ENCODE assay signal across 8 cellular contexts in the genomic region with DNA sequence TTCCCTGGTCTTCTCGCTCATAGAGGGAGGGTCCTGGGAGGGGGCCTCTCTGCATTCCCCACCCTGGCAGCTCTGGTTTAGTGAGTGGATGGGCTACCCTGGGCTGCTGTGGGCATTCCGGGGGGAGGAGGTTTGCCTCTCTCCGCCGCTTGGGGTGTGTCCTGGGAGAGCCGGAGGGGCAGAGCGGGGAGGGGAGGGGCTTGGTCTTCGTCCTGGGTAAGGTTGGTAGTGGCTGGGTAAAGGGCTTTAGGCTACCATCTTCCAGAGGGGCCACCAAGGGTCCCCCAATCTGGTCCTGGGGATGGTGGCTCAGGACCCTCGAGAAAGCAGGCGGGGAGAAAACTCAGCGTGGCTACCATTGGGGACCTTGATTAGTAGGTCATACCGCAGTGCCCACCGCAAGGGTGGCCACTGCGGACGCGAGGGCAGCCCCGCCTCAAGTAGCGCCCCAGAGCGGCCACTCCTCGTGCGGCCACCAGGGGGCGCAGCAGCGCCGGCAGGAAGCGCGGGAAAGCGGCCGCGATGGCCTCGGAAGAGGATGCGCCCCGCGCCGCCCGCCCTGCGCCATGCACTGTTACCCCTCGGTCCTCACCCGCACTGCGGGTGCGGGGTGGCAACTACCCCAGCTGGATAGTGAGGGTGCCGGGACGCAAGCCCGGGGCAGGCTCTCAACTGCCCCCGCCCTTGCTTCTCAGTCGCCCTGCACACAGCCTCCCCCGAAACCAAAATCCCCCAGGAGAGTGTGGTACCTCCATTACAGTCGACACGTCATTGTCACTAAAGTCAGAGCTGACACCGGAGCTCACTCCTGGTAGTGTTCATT. TPM values are rescaled to one million over a fixed set of nuclear protein-coding genes. Genes with fewer than 3 reads are reported as not detected.
DNase-seq lines count a peak whose midpoint lies in the region; ATAC-seq and TF ChIP-seq lines count a peak whose summit lies in the region.

No MANE protein-coding gene starts in this region.

- H3K27me3 ChIP-seq in Peyer's patch (no peaks in the 10 kb centered on the region), parathyroid adenoma (ENCODE audit: control insufficient read depth, insufficient read depth, low read length) (no peaks in the 10 kb centered on the region)

- H3K4me1 Mint-ChIP-seq in activated T-helper 17 cell treated with anti-CD3 and anti-CD28 coated beads, Interleukin-2, amount 50 U/mL, for 72 hours: no peaks in the 10 kb centered on the region
- peaks cover 9% of the 10 kb centered on the region for H3K4me1 Mint-ChIP-seq in type B pancreatic cell (ENCODE audit: unreplicated experiment)

- H3K9ac ChIP-seq in parathyroid adenoma: no peak overlapping the region

- H3K4me1 ChIP-seq in Peyer's patch (peaks cover 0 to 13% (median 3%) of the 10 kb centered on the region in 4 donors), parathyroid adenoma (no peaks in the 10 kb centered on the region)

- no peaks in the 10 kb centered on the region for H3K9me3 ChIP-seq in Peyer's patch
- H3K9me3 ChIP-seq in parathyroid adenoma (ENCODE audit: control insufficient read depth, low read length): no peaks in the 10 kb centered on the region

- no peaks in the 10 kb centered on the region for H3K36me3 Mint-ChIP-seq in activated T-helper 17 cell treated with anti-CD3 and anti-CD28 coated beads, Interleukin-2, amount 50 U/mL, for 72 hours (ENCODE audit: low read depth)
- no peaks in the 10 kb centered on the region for H3K36me3 Mint-ChIP-seq in type B pancreatic cell

- ATAC-seq in activated T-helper 17 cell treated with anti-CD3 and anti-CD28 coated beads, Interleukin-2, amount 50 U/mL, for 72 hours (replicated peaks): peak; percentile 88
- ATAC-seq in GM18519 (IDR thresholded peaks at IDR 0.05; ENCODE audit: low FRiP score, unreplicated experiment): no peak

- H3K36me3 ChIP-seq in Peyer's patch: no peaks in the 10 kb centered on the region
- H3K36me3 ChIP-seq in parathyroid adenoma (ENCODE audit: control insufficient read depth, insufficient read depth, low read length): no peaks in the 10 kb centered on the region

- H3K27me3 Mint-ChIP-seq in activated T-helper 17 cell treated with anti-CD3 and anti-CD28 coated beads, Interleukin-2, amount 50 U/mL, for 72 hours: peaks cover 7% of the 10 kb centered on the region
- peaks cover 15% of the 10 kb centered on the region for H3K27me3 Mint-ChIP-seq in type B pancreatic cell

- TF ChIP-seq POLR2A in Peyer's patch (IDR thresholded peaks at IDR 0.05): no peak

- H3K4me3 Mint-ChIP-seq in activated T-helper 17 cell treated with anti-CD3 and anti-CD28 coated beads, Interleukin-2, amount 50 U/mL, for 72 hours: peak overlapping the region; percentile 66
- peak overlapping the region; percentile 51 for H3K4me3 Mint-ChIP-seq in type B pancreatic cell

- peak overlapping the region; percentile 57 for H3K4me2 ChIP-seq in parathyroid adenoma (ENCODE audit: low read length)

- H3K4me3 ChIP-seq in Peyer's patch (peak overlapping the region in 3 of 4 donors; percentile 13 to 40 (median 29)), parathyroid adenoma (ENCODE audit: low read depth, low read length) (no peak overlapping the region)

- H2AFZ ChIP-seq in parathyroid adenoma: peak overlapping the region; percentile 25

- no peak overlapping the region for H3K27ac Mint-ChIP-seq in activated T-helper 17 cell treated with anti-CD3 and anti-CD28 coated beads, Interleukin-2, amount 50 U/mL, for 72 hours
- H3K27ac Mint-ChIP-seq in type B pancreatic cell: no peak overlapping the region

- no peaks in the 10 kb centered on the region for H3K79me2 ChIP-seq in parathyroid adenoma

- DNase-seq in COLO829 (ENCODE audit: low spot score) (peak; percentile 19), HK-2 (ENCODE audit: unreplicated experiment) (peak; percentile 68), Peyer's patch (peak; percentile 42 to 78 (median 76)), germinal center (ENCODE audit: low spot score) (peak; percentile 69), type B pancreatic cell (ENCODE audit: extremely low spot score, unreplicated experiment) (peak; percentile 80)

- H3K27ac ChIP-seq in Peyer's patch (no peak overlapping the region), parathyroid adenoma (no peak overlapping the region)

- peak; percentile 87 to 98 (median 93) for TF ChIP-seq CTCF in Peyer's patch (IDR thresholded peaks at IDR 0.05)
- TF ChIP-seq CTCF in parathyroid adenoma (IDR thresholded peaks at IDR 0.05): peak; percentile 83
- TF ChIP-seq CTCF in type B pancreatic cell (conservative IDR thresholded peaks at IDR 0.05): peak; percentile 99

- no peaks in the 10 kb centered on the region for H3K9me3 Mint-ChIP-seq in activated T-helper 17 cell treated with anti-CD3 and anti-CD28 coated beads, Interleukin-2, amount 50 U/mL, for 72 hours
- H3K9me3 Mint-ChIP-seq in type B pancreatic cell: no peaks in the 10 kb centered on the region

RNA-seq across cellular contexts. Expression of a gene that starts 44.1 kb away (rescaled TPM):
- total RNA-seq in Peyer's patch: 1 to 10 TPM; 2.5 to 5.5 (median 2.9) TPM
- 1 to 10 TPM; 3.6 to 7.6 TPM for total RNA-seq in activated T-helper 17 cell treated with anti-CD3 and anti-CD28 coated beads, Interleukin-2, amount 50 U/mL, for 72 hours
- 5.8 and 7.6 TPM in 2 replicates for total RNA-seq in type B pancreatic cell (ENCODE audit: low replicate concordance)

Comparison
In these comparisons a context has a peak if more than half of its experiments do, and no peak if none do; other contexts are left out.
1. DNase-seq: peak in every context shown above with its lines; median percentile 80 in type B pancreatic cell; 76 in Peyer's patch; 69 in germinal center; 68 in HK-2; 19 in COLO829.